ENCODE assay signal across 29 cellular contexts in genomic region chr19:53896682-53897081, GRCh38. TPM values are rescaled to one million over a fixed set of nuclear protein-coding genes. Genes with fewer than 3 reads are reported as not detected.
DNase-seq lines count a peak whose midpoint lies in the region; ATAC-seq, FAIRE-seq and TF ChIP-seq lines count a peak whose summit lies in the region.
"Had no signal": no experiment of that assay in that cellular context is flagged by ENCODE, and none has a peak within 500 bp of the region (broad histone marks: within the 10 kb centered on the region; RNA-seq: fewer than 3 reads in every experiment).

No MANE protein-coding gene starts in this region.

- no peak for FAIRE-seq in K562 (lab: Jason Lieb, UNC)
- FAIRE-seq: A204.1, D721Med, GM18507 had no signal

- WGBS in K562 (ENCODE audit: insufficient coverage, low coverage, missing lambda C conversion rate): 0% methylated on average over 4 of the region's 4 CpGs

- H3K9me3 Mint-ChIP-seq in GM23338 (no peaks in the 10 kb centered on the region; the same call in 2 of the 3 replicates), neural progenitor cell (no peaks in the 10 kb centered on the region), progenitor cell of endocrine pancreas (ENCODE audit: low read depth) (no peaks in the 10 kb centered on the region)
- H3K9me3 Mint-ChIP-seq: CD4-positive, alpha-beta T cell had no signal

- peaks cover 22% of the 10 kb centered on the region for H3K4me1 ChIP-seq in GM23338 (ENCODE audit: insufficient read depth)
- H3K4me1 ChIP-seq in K562 (replicated peaks in 1 of 2; ENCODE audit: control insufficient read depth in 2 of 2, insufficient read depth in 2 of 2, low read length in 2 of 2): peaks cover 3 to 20% of the 10 kb centered on the region in 2 experiments; a peak in 3 of 5 replicates
- H3K4me1 ChIP-seq in neural progenitor cell: peaks cover 12% of the 10 kb centered on the region
- H3K4me1 ChIP-seq: SJSA1 had no signal

- no peak for TF ChIP-seq POLR2A in K562 (conservative IDR thresholded peaks at IDR 0.05)

- H3K36me3 ChIP-seq in GM23338 (ENCODE audit: insufficient read depth) (peaks cover 9% of the 10 kb centered on the region; the same call in 1 of the 2 replicates), K562 (ENCODE audit: control insufficient read depth, insufficient read depth, low read length) (no peaks in the 10 kb centered on the region), neural progenitor cell (no peaks in the 10 kb centered on the region)
- H3K36me3 ChIP-seq: BLaER1 treated with 17β-estradiol and CSF1 and Interleukin-3, amounts not matched to agents 10 nM and 100 nM; SJSA1 had no signal

- TF ChIP-seq CTCF in GM23338 (conservative IDR thresholded peaks at IDR 0.05; ENCODE audit: low read depth in 2 of 2) (no peak), K562 (IDR thresholded peaks at IDR 0.05 in 2 of 3, conservative IDR thresholded peaks at IDR 0.05 in 1 of 3; ENCODE audit: insufficient read depth in 2 of 3, low read depth in 1 of 3, low read length in 3 of 3) (no peak), neural progenitor cell (IDR thresholded peaks at IDR 0.05) (no peak), progenitor cell of endocrine pancreas (IDR thresholded peaks at IDR 0.05; ENCODE audit: unreplicated experiment) (no peak)

- DNase-seq in GM23338 (ENCODE audit: low spot score) (peak; percentile 43), K562 (ENCODE audit: extremely low read depth in 1 of 4, low spot score in 3 of 4) (no peak), neural progenitor cell (ENCODE audit: low spot score) (peak; percentile 33), T-helper 1 cell (no peak), progenitor cell of endocrine pancreas (ENCODE audit: low spot score, unreplicated experiment) (no peak)
- DNase-seq: AML-193; CD4-positive, alpha-beta T cell; DMS53; GOT3; KG1; MM.1S; NCI-H1048; NCI-H1417; NCI-H1694; NCI-H2029 treated with DMSO at 0.1 percent for 48 hours; NCI-H446 treated with DMSO at 0.1 percent for 48 hours; NCI-H526 treated with DMSO at 0.1 percent for 48 hours; PC-9; Right ventricle myocardium superior; RPMI8226 had no signal

- H3K9ac ChIP-seq in K562 (ENCODE audit: insufficient read depth in 1 of 2, low read depth in 2 of 2, low read length in 2 of 2): no peak overlapping the region
- H3K9ac ChIP-seq in neural progenitor cell: no peak overlapping the region
- H3K9ac ChIP-seq: BLaER1 treated with 17β-estradiol and CSF1 and Interleukin-3, amounts not matched to agents 10 nM and 100 nM had no signal

- H3K9me3 ChIP-seq in K562 (replicated peaks; ENCODE audit: control insufficient read depth, insufficient read depth, low read depth, low read length) (no peaks in the 10 kb centered on the region), neural progenitor cell (ENCODE audit: low read depth) (no peaks in the 10 kb centered on the region)
- H3K9me3 ChIP-seq: BLaER1 treated with 17β-estradiol and CSF1 and Interleukin-3, amounts not matched to agents 10 nM and 100 nM; SJSA1 had no signal

- H4K20me1 ChIP-seq in GM23338 (replicated peaks; ENCODE audit: insufficient read depth): no peaks in the 10 kb centered on the region; the same call in 1 of the 2 replicates
- peaks cover 6% of the 10 kb centered on the region; the same call in 1 of the 2 replicates for H4K20me1 ChIP-seq in K562 (replicated peaks; ENCODE audit: control insufficient read depth, insufficient read depth, low read length)
- peaks cover 15% of the 10 kb centered on the region for H4K20me1 ChIP-seq in neural progenitor cell (ENCODE audit: low read depth)

- peaks cover 30% of the 10 kb centered on the region for H3K27me3 Mint-ChIP-seq in GM23338 (ENCODE audit: insufficient read depth, low read depth, poor library complexity)
- H3K27me3 Mint-ChIP-seq in neural progenitor cell (ENCODE audit: insufficient read depth, low read depth): peaks cover 16% of the 10 kb centered on the region
- H3K27me3 Mint-ChIP-seq in progenitor cell of endocrine pancreas: peaks cover 66% of the 10 kb centered on the region

- H2AFZ ChIP-seq in GM23338 (no peak overlapping the region), K562 (ENCODE audit: low read depth, low read length) (no peak overlapping the region), neural progenitor cell (replicated peaks) (no peak overlapping the region)
- H2AFZ ChIP-seq: PC-9 had no signal

- no peaks in the 10 kb centered on the region for H3K9me1 ChIP-seq in K562 (ENCODE audit: control insufficient read depth, insufficient read depth, low read length)

- H3K27me3 ChIP-seq in GM23338 (ENCODE audit: insufficient read depth) (no peaks in the 10 kb centered on the region), K562 (ENCODE audit: control insufficient read depth in 2 of 2, insufficient read depth in 2 of 2, low read length in 2 of 2) (peaks cover 6 to 59% of the 10 kb centered on the region in 2 experiments; a peak in 4 of 5 replicates), neural progenitor cell (peaks cover 18% of the 10 kb centered on the region)

- H3F3A ChIP-seq in GM23338 (replicated peaks; ENCODE audit: low read depth) (peaks cover 29% of the 10 kb centered on the region; the same call in 1 of the 2 replicates), neural progenitor cell (ENCODE audit: low read depth) (peaks cover 31% of the 10 kb centered on the region)

- H3K36me3 Mint-ChIP-seq in GM23338 (ENCODE audit: low read depth) (peaks cover 22% of the 10 kb centered on the region), neural progenitor cell (peaks cover 13% of the 10 kb centered on the region), progenitor cell of endocrine pancreas (ENCODE audit: insufficient read depth) (no peaks in the 10 kb centered on the region)

- H3K27ac ChIP-seq in GM23338 (ENCODE audit: low read depth) (no peak overlapping the region), K562 (ENCODE audit: extremely low read depth, low read depth, low read length) (no peak overlapping the region), neural progenitor cell (no peak overlapping the region)
- H3K27ac ChIP-seq: BLaER1 treated with 17β-estradiol and CSF1 and Interleukin-3, amounts not matched to agents 10 nM and 100 nM; PC-9; SJSA1 had no signal

- H3K4me3 Mint-ChIP-seq in GM23338 (peak overlapping the region; percentile 5; the same call in 1 of the 3 replicates), neural progenitor cell (no peak overlapping the region), progenitor cell of endocrine pancreas (ENCODE audit: low read depth) (no peak overlapping the region)
- H3K4me3 Mint-ChIP-seq: CD4-positive, alpha-beta T cell had no signal

- TF ChIP-seq EP300 in Ishikawa (IDR thresholded peaks at IDR 0.05; ENCODE audit: borderline replicate concordance) (no peak), K562 (IDR thresholded peaks at IDR 0.05; ENCODE audit: low read length) (no peak)

- H3K79me2 ChIP-seq in GM23338 (replicated peaks; ENCODE audit: insufficient read depth) (no peaks in the 10 kb centered on the region), K562 (ENCODE audit: control insufficient read depth, insufficient read depth, low read length) (no peaks in the 10 kb centered on the region), neural progenitor cell (ENCODE audit: low read depth) (no peaks in the 10 kb centered on the region)

- no peaks in the 10 kb centered on the region for H3K9me2 ChIP-seq in GM23338 (ENCODE audit: insufficient read depth)

- CTCF ChIA-PET in K562 (lab: Yijun Ruan, JAX; ENCODE audit: low intra/inter-chr PET ratio): no interaction called here

- TF ChIP-seq RAD21 in Ishikawa (IDR thresholded peaks at IDR 0.05; ENCODE audit: low read depth): no peak
- TF ChIP-seq RAD21 in K562 (CRISPR knock-in tag; conservative IDR thresholded peaks at IDR 0.05 in 1 of 2, IDR thresholded peaks at IDR 0.05 in 1 of 2): no peak

- H3K4me2 ChIP-seq in GM23338 (0 out of 2 replicates have a peak overlapping the region, but pooled peaks have one; percentile 99), K562 (ENCODE audit: insufficient read depth, low read length) (no peak overlapping the region), neural progenitor cell (no peak overlapping the region)
- H3K4me2 ChIP-seq: PC-9 had no signal

- H3K4me1 Mint-ChIP-seq in GM23338 (peaks cover 44% of the 10 kb centered on the region), neural progenitor cell (peaks cover 29% of the 10 kb centered on the region), progenitor cell of endocrine pancreas (ENCODE audit: low read depth) (no peaks in the 10 kb centered on the region)

- POLR2A ChIA-PET in K562 (lab: Yijun Ruan, JAX): interaction anchor here (0.8 kb wide), 1 partner anchor 23 kb away, joined by 3 read pairs; no protein-coding TSS in a partner anchor

- no peak for ATAC-seq in GM23338
- no peak for ATAC-seq in K562
- no peak for ATAC-seq in HG02798 (IDR thresholded peaks at IDR 0.05; ENCODE audit: poor library complexity, unreplicated experiment)

- H3K27ac Mint-ChIP-seq in GM23338 (no peak overlapping the region), neural progenitor cell (peak overlapping the region; percentile 38), progenitor cell of endocrine pancreas (no peak overlapping the region)
- H3K27ac Mint-ChIP-seq: CD4-positive, alpha-beta T cell had no signal

- no peak overlapping the region for H3K4me3 ChIP-seq in GM23338
- no peak overlapping the region for H3K4me3 ChIP-seq in K562
- H3K4me3 ChIP-seq in neural progenitor cell: no peak overlapping the region
- H3K4me3 ChIP-seq: BLaER1 treated with 17β-estradiol and CSF1 and Interleukin-3, amounts not matched to agents 10 nM and 100 nM; PC-9; SJSA1 had no signal

- in situ Hi-C loops in K562 (cut with MboI): no loop called here

- intact Hi-C loops in K562 (cut with micrococcal nuclease): no loop called here

- no TSS peak for BruUV-seq in K562 (replicated peaks; lab: Mats Ljungman, UMichigan)

RNA-seq across cellular contexts. Expression of gene CACNG7, which starts 12.4 kb away (rescaled TPM):
- total RNA-seq in GM23338 (2014; rRNA removed; shearing (Covaris generic)): 15.6 and 17.9 TPM in 2 replicates
- polyA plus RNA-seq in GM23338 (2016; fragmentation: Nextera tagmentation; extraction: Ambion mirVana): 9.4 and 9.8 TPM in 2 replicates
- total RNA-seq in K562 (2011; cell fraction: chromatin; rRNA removed; ENCODE audit: low replicate concordance): not detected in 2 replicates
- total RNA-seq in K562 (2011; cell fraction: nucleolus; rRNA removed): not detected in 2 replicates
- not detected in 2 replicates for total RNA-seq in K562 (2011; cell fraction: nucleoplasm; rRNA removed)
- total RNA-seq in K562 (2014; rRNA removed): not detected in 2 replicates
- not detected in 2 replicates for total RNA-seq in K562 (2014; rRNA removed; fragmentation: Illumina TruSeq; extraction: Trizol)
- total RNA-seq in K562 (2015; rRNA removed; fragmentation: Illumina TruSeq; extraction: Trizol): not detected in 2 replicates
- total RNA-seq in K562 (2021): not detected in 2 replicates
- polyA plus RNA-seq in K562 (2011; rRNA removed): not detected in 2 replicates
- polyA plus RNA-seq in K562 (2011; cell fraction: cytosol; rRNA removed): not detected in 2 replicates
- polyA plus RNA-seq in K562 (2011; cell fraction: nucleus; rRNA removed): not detected in 2 replicates
- not detected in 2 replicates for polyA plus RNA-seq in K562 (2012)
- not detected in 2 replicates for polyA plus RNA-seq in K562 (2014; fragmentation: Illumina TruSeq; extraction: Trizol)
- not detected for polyA plus RNA-seq in K562 (2014; fragmentation: Nextera tagmentation; extraction: Ambion mirVana)
- polyA plus RNA-seq in K562 (2014; rRNA removed): not detected in 2 replicates
- polyA minus RNA-seq in K562 (2011; rRNA and poly(A)+ RNA removed): not detected in 2 replicates
- polyA minus RNA-seq in K562 (2011; cell fraction: cytosol; rRNA and poly(A)+ RNA removed): not detected in 2 replicates
- polyA minus RNA-seq in K562 (2011; cell fraction: nucleus; rRNA and poly(A)+ RNA removed): not detected in 2 replicates
- 6.7 and 27.3 TPM in 2 replicates for total RNA-seq in neural progenitor cell (ENCODE audit: low replicate concordance)
- total RNA-seq in progenitor cell of endocrine pancreas: 0.18 TPM in 1 of 2 replicates, not detected in the other
- total RNA-seq: CD4-positive, alpha-beta T cell; HT1080; PC-9; Right ventricle myocardium superior; SJSA1 had no signal

RNA-seq across cellular contexts. Expression of gene PRKCG, which starts 14.7 kb away (rescaled TPM):
- total RNA-seq in GM23338 (2014; rRNA removed; shearing (Covaris generic)): 11.1 and 15.9 TPM in 2 replicates
- polyA plus RNA-seq in GM23338 (2016; fragmentation: Nextera tagmentation; extraction: Ambion mirVana): 14.9 and 15.4 TPM in 2 replicates
- total RNA-seq in K562 (2011; cell fraction: chromatin; rRNA removed; ENCODE audit: low replicate concordance): 0.12 and 0.32 TPM in 2 replicates
- not detected in 2 replicates for total RNA-seq in K562 (2011; cell fraction: nucleolus; rRNA removed)
- 0.23 TPM in 1 of 2 replicates, not detected in the other for total RNA-seq in K562 (2011; cell fraction: nucleoplasm; rRNA removed)
- total RNA-seq in K562 (2014; rRNA removed): not detected in 2 replicates
- not detected in 2 replicates for total RNA-seq in K562 (2014; rRNA removed; fragmentation: Illumina TruSeq; extraction: Trizol)
- not detected in 2 replicates for total RNA-seq in K562 (2015; rRNA removed; fragmentation: Illumina TruSeq; extraction: Trizol)
- total RNA-seq in K562 (2021): 0.09 TPM in 1 of 2 replicates, not detected in the other
- polyA plus RNA-seq in K562 (2011; rRNA removed): 0.04 TPM in 1 of 2 replicates, not detected in the other
- not detected in 2 replicates for polyA plus RNA-seq in K562 (2011; cell fraction: cytosol; rRNA removed)
- polyA plus RNA-seq in K562 (2011; cell fraction: nucleus; rRNA removed): 0.06 and 0.20 TPM in 2 replicates
- polyA plus RNA-seq in K562 (2012): 0.08 TPM in 2 replicates
- not detected in 2 replicates for polyA plus RNA-seq in K562 (2014; fragmentation: Illumina TruSeq; extraction: Trizol)
- not detected for polyA plus RNA-seq in K562 (2014; fragmentation: Nextera tagmentation; extraction: Ambion mirVana)
- not detected in 2 replicates for polyA plus RNA-seq in K562 (2014; rRNA removed)
- not detected in 2 replicates for polyA minus RNA-seq in K562 (2011; rRNA and poly(A)+ RNA removed)
- not detected in 2 replicates for polyA minus RNA-seq in K562 (2011; cell fraction: cytosol; rRNA and poly(A)+ RNA removed)
- polyA minus RNA-seq in K562 (2011; cell fraction: nucleus; rRNA and poly(A)+ RNA removed): 0.13 TPM in 1 of 2 replicates, not detected in the other
- total RNA-seq in neural progenitor cell (ENCODE audit: low replicate concordance): 0.51 and 3.3 TPM in 2 replicates
- 6.5 and 8.4 TPM in 2 replicates for total RNA-seq in progenitor cell of endocrine pancreas
- total RNA-seq: Daoy, HT1080, Right ventricle myocardium superior, SJSA1 had no signal

RNA-seq across cellular contexts. Expression of gene MYADM, which starts 29.0 kb away (rescaled TPM):
- total RNA-seq in GM23338 (2014; rRNA removed; shearing (Covaris generic)): 40.5 and 57.1 TPM in 2 replicates
- 43.6 and 49.9 TPM in 2 replicates for polyA plus RNA-seq in GM23338 (2016; fragmentation: Nextera tagmentation; extraction: Ambion mirVana)
- total RNA-seq in K562 (2011; cell fraction: chromatin; rRNA removed; ENCODE audit: low replicate concordance): 19.5 and 22.5 TPM in 2 replicates
- 18.0 and 24.3 TPM in 2 replicates for total RNA-seq in K562 (2011; cell fraction: nucleolus; rRNA removed)
- total RNA-seq in K562 (2011; cell fraction: nucleoplasm; rRNA removed): 33.9 and 53.6 TPM in 2 replicates
- total RNA-seq in K562 (2014; rRNA removed): 4.5 and 14.4 TPM in 2 replicates
- 6.7 and 7.1 TPM in 2 replicates for total RNA-seq in K562 (2014; rRNA removed; fragmentation: Illumina TruSeq; extraction: Trizol)
- 14.4 and 16.0 TPM in 2 replicates for total RNA-seq in K562 (2015; rRNA removed; fragmentation: Illumina TruSeq; extraction: Trizol)
- total RNA-seq in K562 (2021): 65.5 and 70.3 TPM in 2 replicates
- polyA plus RNA-seq in K562 (2011; rRNA removed): 5.6 and 17.2 TPM in 2 replicates
- polyA plus RNA-seq in K562 (2011; cell fraction: cytosol; rRNA removed): 20.7 and 50.3 TPM in 2 replicates
- 12.1 and 19.9 TPM in 2 replicates for polyA plus RNA-seq in K562 (2011; cell fraction: nucleus; rRNA removed)
- 35.3 and 47.6 TPM in 2 replicates for polyA plus RNA-seq in K562 (2012)
- polyA plus RNA-seq in K562 (2014; fragmentation: Illumina TruSeq; extraction: Trizol): 26.1 and 44.1 TPM in 2 replicates
- 10 to 100 TPM; 10.4 to 24.8 TPM for polyA plus RNA-seq in K562 (2014; fragmentation: Nextera tagmentation; extraction: Ambion mirVana)
- polyA plus RNA-seq in K562 (2014; rRNA removed): 18.5 and 19.5 TPM in 2 replicates
- polyA minus RNA-seq in K562 (2011; rRNA and poly(A)+ RNA removed): 5.0 and 5.5 TPM in 2 replicates
- polyA minus RNA-seq in K562 (2011; cell fraction: cytosol; rRNA and poly(A)+ RNA removed): 24.6 and 31.3 TPM in 2 replicates
- polyA minus RNA-seq in K562 (2011; cell fraction: nucleus; rRNA and poly(A)+ RNA removed): 3.1 and 4.2 TPM in 2 replicates
- total RNA-seq in neural progenitor cell (ENCODE audit: low replicate concordance): 11.5 and 25.6 TPM in 2 replicates
- 80.2 and 80.4 TPM in 2 replicates for total RNA-seq in progenitor cell of endocrine pancreas

Comparison
In these comparisons a context has a peak if more than half of its experiments do, and no peak if none do; other contexts are left out.
1. DNase-seq: peak in GM23338 (single experiment) and neural progenitor cell (single experiment); none in K562 (0 of 4), T-helper 1 cell (0 of 5) and progenitor cell of endocrine pancreas (single experiment).